8 cellular contexts compared by ENCODE assay signal in genomic region chrX:132592880-132593279, GRCh38.
DNase-seq lines count a peak whose midpoint lies in the region; ATAC-seq and TF ChIP-seq lines count a peak whose summit lies in the region.

No MANE protein-coding gene starts in this region.

- no peaks in the 10 kb centered on the region for H3K9me3 ChIP-seq in PC-9 (ENCODE audit: insufficient read depth, low read depth)

- H2AFZ ChIP-seq in PC-9 = no peak overlapping the region

- TF ChIP-seq CTCF in PC-9 (conservative IDR thresholded peaks at IDR 0.05) = peak; percentile 64

- DNase-seq in DMS153 treated with DMSO at 0.1 percent for 48 hours (lab: John Stamatoyannopoulos, UW; ENCODE audit: unreplicated experiment) = peak; percentile 74
- no peak for DNase-seq in PC-9
- DNase-seq in inferior parietal cortex (ENCODE audit: extremely low spot score) = peak; percentile 6
- DNase-seq in LoVo (ENCODE audit: low spot score) = no peak
- DNase-seq in stimulated activated CD4-positive, alpha-beta T cell treated with anti-CD3 and anti-CD28 coated beads, Interleukin-15, amount 100 ng/mL, for 24 hours = no peak
- no peak for DNase-seq in epidermal melanocyte (ENCODE audit: insufficient read length, low spot score)
- no peak for DNase-seq in left cardiac atrium

- no peak overlapping the region for H3K27ac ChIP-seq in PC-9

- POLR2A ChIA-PET in PC-9 (lab: Charles Lee; ENCODE audit: unreplicated experiment) = no interaction called here

- no peak overlapping the region for H3K4me3 ChIP-seq in PC-9

- no peak overlapping the region for H3K4me2 ChIP-seq in PC-9

- no peaks in the 10 kb centered on the region for H3F3A ChIP-seq in PC-9 (ENCODE audit: insufficient read depth, low read depth)

- H3K27me3 ChIP-seq in PC-9 (ENCODE audit: insufficient read depth, low read depth) = no peaks in the 10 kb centered on the region

- peak; percentile 46 for ATAC-seq in HG02642 (IDR thresholded peaks at IDR 0.05; ENCODE audit: poor library complexity, unreplicated experiment)
- ATAC-seq in left cardiac atrium = no peak

- intact Hi-C loops in PC-9 (cut with micrococcal nuclease; ENCODE audit: unreplicated experiment) (no loop called here), left cardiac atrium (cut with DNase I) (no loop called here)

- H3K4me1 ChIP-seq in PC-9 (replicated peaks; ENCODE audit: insufficient read depth) = no peaks in the 10 kb centered on the region

- CTCF ChIA-PET in PC-9 (lab: Charles Lee) = interaction anchor here (0.5 to 1.4 kb wide), 4 partner anchors 102 to 738 kb away, joined by 3 to 4 read pairs (median 3); no protein-coding TSS in a partner anchor

- H4K20me1 ChIP-seq in PC-9 (ENCODE audit: insufficient read depth) = no peaks in the 10 kb centered on the region

- H3K36me3 ChIP-seq in PC-9 (ENCODE audit: low read depth) = no peaks in the 10 kb centered on the region

- no TSS peak for BruUV-seq in PC-9 (replicated peaks; lab: Mats Ljungman, UMichigan)

- H3K79me2 ChIP-seq in PC-9 (ENCODE audit: low read depth) = no peaks in the 10 kb centered on the region

- H3K9me2 ChIP-seq in PC-9 (ENCODE audit: insufficient read depth) = no peaks in the 10 kb centered on the region

Comparison
In these comparisons a context has a peak if more than half of its experiments do, and no peak if none do; other contexts are left out.
1. DNase-seq: peak in DMS153 treated with DMSO at 0.1 percent for 48 hours (single experiment) and inferior parietal cortex (single experiment); none in PC-9 (0 of 2), LoVo (single experiment), stimulated activated CD4-positive, alpha-beta T cell treated with anti-CD3 and anti-CD28 coated beads, Interleukin-15, amount 100 ng/mL, for 24 hours (single experiment), epidermal melanocyte (single experiment) and left cardiac atrium (single experiment).